9 cellular contexts compared by ENCODE assay signal in the genomic region with DNA sequence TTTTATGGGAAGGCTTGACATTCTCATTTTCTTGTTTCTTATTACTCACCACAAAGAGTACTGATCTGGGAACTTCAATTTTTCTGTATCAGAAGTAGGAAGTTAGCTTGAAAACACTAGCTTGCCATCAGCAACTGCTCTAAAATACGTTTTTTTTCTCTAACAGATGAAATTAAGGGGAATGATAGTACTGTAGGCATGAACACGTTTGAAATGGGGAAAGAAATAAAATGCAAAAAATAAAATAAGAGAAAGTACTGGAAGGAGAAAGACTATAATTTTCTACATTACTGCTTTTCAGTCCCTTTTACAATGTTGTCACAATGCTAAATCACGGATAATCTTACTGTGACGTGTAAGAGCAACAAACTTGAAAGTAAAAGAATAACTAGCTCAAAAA. TPM values are rescaled to one million over a fixed set of nuclear protein-coding genes. Genes with fewer than 3 reads are reported as not detected.
DNase-seq lines count a peak whose midpoint lies in the region; ATAC-seq and TF ChIP-seq lines count a peak whose summit lies in the region.
"Had no signal": no experiment of that assay in that cellular context is flagged by ENCODE, and none has a peak within 500 bp of the region (broad histone marks: within the 10 kb centered on the region; RNA-seq: fewer than 3 reads in every experiment).

No MANE protein-coding gene starts in this region.

- H2AFZ ChIP-seq in hepatocyte = peak overlapping the region; percentile 84

- no peaks in the 10 kb centered on the region for H3K36me3 ChIP-seq in hepatocyte (replicated peaks; ENCODE audit: insufficient read depth, low read depth)

- H3K9me3 Mint-ChIP-seq in activated T-cell treated with anti-CD3 and anti-CD28 coated beads, Interleukin-2, amount 50 U/mL, for 72 hours = no peaks in the 10 kb centered on the region
- H3K9me3 Mint-ChIP-seq in WTC11 = no peaks in the 10 kb centered on the region
- H3K9me3 Mint-ChIP-seq in stimulated activated effector memory CD8-positive, alpha-beta T cell treated with anti-CD3 and anti-CD28 coated beads, Interleukin-12 subunit alpha, Interleukin-12 subunit beta, amount 100 ng/mL, for 72 hours = no peaks in the 10 kb centered on the region

- H3K79me2 ChIP-seq in hepatocyte = no peaks in the 10 kb centered on the region

- H3K36me3 Mint-ChIP-seq in activated T-cell treated with anti-CD3 and anti-CD28 coated beads, Interleukin-2, amount 50 U/mL, for 72 hours (ENCODE audit: insufficient read depth in 2 of 2) = peaks cover 3 to 5% of the 10 kb centered on the region in 2 donors
- no peaks in the 10 kb centered on the region for H3K36me3 Mint-ChIP-seq in WTC11
- no peaks in the 10 kb centered on the region for H3K36me3 Mint-ChIP-seq in stimulated activated effector memory CD8-positive, alpha-beta T cell treated with anti-CD3 and anti-CD28 coated beads, Interleukin-12 subunit alpha, Interleukin-12 subunit beta, amount 100 ng/mL, for 72 hours

- peak overlapping the region; percentile 87 for H3K4me2 ChIP-seq in hepatocyte

- peak overlapping the region; percentile 72 for H3K27ac Mint-ChIP-seq in activated T-cell treated with anti-CD3 and anti-CD28 coated beads, Interleukin-2, amount 50 U/mL, for 72 hours
- no peak overlapping the region for H3K27ac Mint-ChIP-seq in WTC11
- H3K27ac Mint-ChIP-seq in stimulated activated effector memory CD8-positive, alpha-beta T cell treated with anti-CD3 and anti-CD28 coated beads, Interleukin-12 subunit alpha, Interleukin-12 subunit beta, amount 100 ng/mL, for 72 hours = peak overlapping the region; percentile 94

- CTCF ChIA-PET in WTC11 (lab: Charles Lee) = no interaction called here

- H3K27me3 Mint-ChIP-seq in activated T-cell treated with anti-CD3 and anti-CD28 coated beads, Interleukin-2, amount 50 U/mL, for 72 hours (ENCODE audit: low read depth) = peaks cover 31% of the 10 kb centered on the region
- peaks cover 12% of the 10 kb centered on the region for H3K27me3 Mint-ChIP-seq in WTC11 (ENCODE audit: low read depth)

- H3K4me3 Mint-ChIP-seq in activated T-cell treated with anti-CD3 and anti-CD28 coated beads, Interleukin-2, amount 50 U/mL, for 72 hours = peak overlapping the region; percentile 88 to 94
- H3K4me3 Mint-ChIP-seq in WTC11 = peak overlapping the region; percentile 86
- H3K4me3 Mint-ChIP-seq in stimulated activated effector memory CD8-positive, alpha-beta T cell treated with anti-CD3 and anti-CD28 coated beads, Interleukin-12 subunit alpha, Interleukin-12 subunit beta, amount 100 ng/mL, for 72 hours = peak overlapping the region; percentile 90

- no peaks in the 10 kb centered on the region for H4K20me1 ChIP-seq in hepatocyte (ENCODE audit: insufficient read depth, poor library complexity, severe bottlenecking)

- no peaks in the 10 kb centered on the region for H3K9me2 ChIP-seq in hepatocyte (replicated peaks; ENCODE audit: insufficient read depth)

- 36% methylated on average over 4 of the region's 4 CpGs for WGBS in hepatocyte (ENCODE audit: low lambda C conversion rate, missing lambda C conversion rate)

- H3K27me3 ChIP-seq in hepatocyte = no peaks in the 10 kb centered on the region

- no peaks in the 10 kb centered on the region for H3K9me3 ChIP-seq in hepatocyte (ENCODE audit: low read depth)

- no peak overlapping the region for H3K27ac ChIP-seq in hepatocyte

- no peaks in the 10 kb centered on the region for H3K4me1 ChIP-seq in hepatocyte (ENCODE audit: insufficient read depth)

- no peak for DNase-seq in activated T-cell treated with anti-CD3 and anti-CD28 coated beads, Interleukin-2, amount 50 U/mL, for 72 hours
- DNase-seq in activated T-cell treated with anti-CD3 and anti-CD28 coated beads for 4 hours (no peak), WTC11 (ENCODE audit: low spot score) (no peak), hepatocyte (ENCODE audit: low spot score) (no peak), C1 segment of cervical spinal cord (lab: John Stamatoyannopoulos, UW) (no peak)
- DNase-seq in stimulated activated effector memory CD8-positive, alpha-beta T cell treated with anti-CD3 and anti-CD28 coated beads, Interleukin-12 subunit alpha, Interleukin-12 subunit beta, amount 100 ng/mL, for 72 hours (ENCODE audit: low spot score in 2 of 2) = no peak
- DNase-seq: NCI-H146 had no signal

- H3K4me1 Mint-ChIP-seq in activated T-cell treated with anti-CD3 and anti-CD28 coated beads, Interleukin-2, amount 50 U/mL, for 72 hours (ENCODE audit: low read depth) = peaks cover 15% of the 10 kb centered on the region
- peaks cover 23% of the 10 kb centered on the region for H3K4me1 Mint-ChIP-seq in WTC11
- H3K4me1 Mint-ChIP-seq in stimulated activated effector memory CD8-positive, alpha-beta T cell treated with anti-CD3 and anti-CD28 coated beads, Interleukin-12 subunit alpha, Interleukin-12 subunit beta, amount 100 ng/mL, for 72 hours = peaks cover 6% of the 10 kb centered on the region

- no peak for ATAC-seq in activated T-cell treated with anti-CD3 and anti-CD28 coated beads, Interleukin-2, amount 50 U/mL, for 72 hours (replicated peaks in 1 of 2)
- ATAC-seq in WTC11 = no peak
- no peak for ATAC-seq in stimulated activated effector memory CD8-positive, alpha-beta T cell treated with anti-CD3 and anti-CD28 coated beads, Interleukin-12 subunit alpha, Interleukin-12 subunit beta, amount 100 ng/mL, for 72 hours
- no peak for ATAC-seq in GM18909 (IDR thresholded peaks at IDR 0.05; ENCODE audit: poor library complexity, unreplicated experiment)
- no peak for ATAC-seq in HG03342 (IDR thresholded peaks at IDR 0.05; ENCODE audit: unreplicated experiment)

- POLR2A ChIA-PET in WTC11 (lab: Charles Lee) = no interaction called here

- no peak overlapping the region for H3K4me3 ChIP-seq in hepatocyte

- TF ChIP-seq CTCF in WTC11 (IDR thresholded peaks at IDR 0.05) (no peak), hepatocyte (IDR thresholded peaks at IDR 0.05; ENCODE audit: poor library complexity) (no peak)

TF ChIP-seq in WTC11, 78 proteins besides CTCF, POLR2A, EP300 and RAD21:
- TF ChIP-seq, protein P1, sequence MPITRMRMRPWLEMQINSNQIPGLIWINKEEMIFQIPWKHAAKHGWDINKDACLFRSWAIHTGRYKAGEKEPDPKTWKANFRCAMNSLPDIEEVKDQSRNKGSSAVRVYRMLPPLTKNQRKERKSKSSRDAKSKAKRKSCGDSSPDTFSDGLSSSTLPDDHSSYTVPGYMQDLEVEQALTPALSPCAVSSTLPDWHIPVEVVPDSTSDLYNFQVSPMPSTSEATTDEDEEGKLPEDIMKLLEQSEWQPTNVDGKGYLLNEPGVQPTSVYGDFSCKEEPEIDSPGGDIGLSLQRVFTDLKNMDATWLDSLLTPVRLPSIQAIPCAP (CRISPR knock-in tag; IDR thresholded peaks at IDR 0.05) = no peak
- TF ChIP-seq ZNF512 (CRISPR knock-in tag; IDR thresholded peaks at IDR 0.05; ENCODE audit: borderline replicate concordance) = no peak
- no peak for TF ChIP-seq RELA (CRISPR knock-in tag; IDR thresholded peaks at IDR 0.05; ENCODE audit: borderline replicate concordance)
- no peak for TF ChIP-seq RORB (CRISPR knock-in tag; IDR thresholded peaks at IDR 0.05)
- no peak for TF ChIP-seq EMX1 (CRISPR knock-in tag; IDR thresholded peaks at IDR 0.05)
- no peak for TF ChIP-seq TEAD1 (CRISPR knock-in tag; IDR thresholded peaks at IDR 0.05)
- TF ChIP-seq ELF4 (CRISPR knock-in tag; IDR thresholded peaks at IDR 0.05; ENCODE audit: low read depth) = no peak
- no peak for TF ChIP-seq NR1H2 (CRISPR knock-in tag; IDR thresholded peaks at IDR 0.05)
- no peak for TF ChIP-seq ZSCAN18 (CRISPR knock-in tag; IDR thresholded peaks at IDR 0.05)

RNA-seq across cellular contexts. Expression of gene RADX, which starts 1.5 kb away (rescaled TPM):
- total RNA-seq in activated T-cell treated with anti-CD3 and anti-CD28 coated beads, Interleukin-2, amount 50 U/mL, for 72 hours = 10 to 100 TPM in 1 of 2 donors, 1 to 10 TPM in 1; 9.2 to 10.6 TPM
- 3.0 to 5.0 TPM (median 4.4 TPM) in 3 replicates for total RNA-seq in WTC11 (2021)
- total RNA-seq in hepatocyte = 2.6 and 4.2 TPM in 2 replicates
- 2.1 and 2.9 TPM in 2 replicates for polyA plus RNA-seq in hepatocyte
